ENCODE assay signal across 1 cellular context in genomic region chr6:85642774-85643529, GRCh38.
TF ChIP-seq lines count a peak whose summit lies in the region.

Gene SYNCRIP, minus strand, starts transcription at chr6:85642886. Its CDS starts 1,447 bp downstream, at chr6:85641439.

TF ChIP-seq in K562, 482 proteins besides CTCF, POLR2A, EP300 and RAD21 (continued from another document and continues in another):
- TF ChIP-seq HMGXB4 (CRISPR knock-in tag; IDR thresholded peaks at IDR 0.05) = peak; percentile 56; the same call in 1 of the 2 replicates
- TF ChIP-seq ELF4 (CRISPR knock-in tag; IDR thresholded peaks at IDR 0.05) = peak; percentile 89; the same call in 1 of the 2 replicates
- no peak for TF ChIP-seq ARID3A (IDR thresholded peaks at IDR 0.05; ENCODE audit: borderline replicate concordance, low read depth, low read length)
- TF ChIP-seq TRIM25 (IDR thresholded peaks at IDR 0.05; ENCODE audit: borderline replicate concordance) = peak; percentile 54; the same call in 1 of the 2 replicates
- no peak for TF ChIP-seq CHD7 (IDR thresholded peaks at IDR 0.05; ENCODE audit: low read depth, low read length)
- TF ChIP-seq SPI1 (IDR thresholded peaks at IDR 0.05; ENCODE audit: borderline replicate concordance, low read depth, low read length) = 0 out of 2 replicates have a peak, but pooled peaks have one; percentile 4
- TF ChIP-seq MCM3 (IDR thresholded peaks at IDR 0.05) = no peak
- no peak for TF ChIP-seq ZNF3 (CRISPR knock-in tag; IDR thresholded peaks at IDR 0.05)
- no peak for TF ChIP-seq TCF7L2 (IDR thresholded peaks at IDR 0.05; ENCODE audit: low read depth, low read length)
- peak; percentile 96 for TF ChIP-seq BRD9 (IDR thresholded peaks at IDR 0.05; ENCODE audit: low read depth, partially characterized antibody)
- TF ChIP-seq CBFA2T3 (IDR thresholded peaks at IDR 0.05) = 0 out of 2 replicates have a peak, but pooled peaks have one; percentile 29
- no peak for TF ChIP-seq ZNF280A (IDR thresholded peaks at IDR 0.05; ENCODE audit: low read depth, partially characterized antibody)
- peak; percentile 97 for TF ChIP-seq NBN (IDR thresholded peaks at IDR 0.05; ENCODE audit: low read depth)
- peak in 1 of 2 experiments; percentile 9; a peak in 1 of 4 replicates for TF ChIP-seq ZNF639 (CRISPR knock-in tag; conservative IDR thresholded peaks at IDR 0.05 in 1 of 2, IDR thresholded peaks at IDR 0.05 in 1 of 2)
- no peak for TF ChIP-seq MECOM (CRISPR knock-in tag; IDR thresholded peaks at IDR 0.05)
- TF ChIP-seq CREB3 (tag; conservative IDR thresholded peaks at IDR 0.05; ENCODE audit: low read depth) = no peak
- TF ChIP-seq PHB (CRISPR knock-in tag; IDR thresholded peaks at IDR 0.05) = no peak
- TF ChIP-seq KLF6 (CRISPR knock-in tag; IDR thresholded peaks at IDR 0.05; ENCODE audit: borderline replicate concordance) = peak; percentile 9; the same call in 1 of the 2 replicates
- TF ChIP-seq ARNT (IDR thresholded peaks at IDR 0.05) = peak; percentile 69 to 86; a peak in 3 of 4 replicates
- TF ChIP-seq HLTF (IDR thresholded peaks at IDR 0.05) = peak; percentile 99
- TF ChIP-seq SAFB (IDR thresholded peaks at IDR 0.05; ENCODE audit: borderline replicate concordance, low read depth, low read length) = no peak; the same call in none of the 2 replicates
- no peak for TF ChIP-seq ZNF436 (CRISPR knock-in tag; IDR thresholded peaks at IDR 0.05)
- TF ChIP-seq ZNF23 (CRISPR knock-in tag; IDR thresholded peaks at IDR 0.05) = no peak
- TF ChIP-seq ESRRB (CRISPR knock-in tag; IDR thresholded peaks at IDR 0.05; ENCODE audit: borderline replicate concordance) = no peak
- peak; percentile 79 for TF ChIP-seq LCOR (CRISPR knock-in tag; IDR thresholded peaks at IDR 0.05)
- TF ChIP-seq ZNF165 (CRISPR knock-in tag; IDR thresholded peaks at IDR 0.05; ENCODE audit: borderline replicate concordance) = no peak
- no peak for TF ChIP-seq E4F1 (CRISPR knock-in tag; IDR thresholded peaks at IDR 0.05; ENCODE audit: borderline replicate concordance)
- TF ChIP-seq PCBP1 (IDR thresholded peaks at IDR 0.05; ENCODE audit: low read depth, low read length, poor library complexity, severe bottlenecking) = peak; percentile 99
- no peak for TF ChIP-seq JUNB (CRISPR knock-in tag; conservative IDR thresholded peaks at IDR 0.05)
- TF ChIP-seq HDAC1 (IDR thresholded peaks at IDR 0.05) = peak in 1 of 2 experiments; percentile 93; a peak in 2 of 4 replicates
- TF ChIP-seq ZNF175 (CRISPR knock-in tag; IDR thresholded peaks at IDR 0.05; ENCODE audit: low read depth) = peak; percentile 86
